Comparison of ENCODE assay signal across 19 cellular contexts in the genomic region with DNA sequence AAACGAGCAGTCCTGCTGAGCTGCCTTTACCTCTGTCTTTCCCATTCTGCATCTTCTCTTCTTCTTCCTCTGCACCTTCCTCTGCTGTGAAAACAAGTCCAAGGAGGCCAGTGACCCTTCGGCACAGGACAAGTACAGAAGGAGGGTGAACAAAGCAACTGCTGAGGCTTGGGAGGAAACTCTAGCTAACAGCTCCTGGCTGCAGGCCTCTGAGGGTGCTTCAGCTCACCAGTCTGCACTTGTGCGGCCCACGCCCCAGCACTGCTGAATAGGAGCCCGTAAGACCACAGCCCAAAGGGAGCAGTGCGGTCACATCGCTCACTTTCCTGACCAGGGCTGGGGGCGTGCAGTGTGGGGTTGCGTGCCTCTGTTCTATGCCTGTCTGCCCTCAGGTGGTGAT.
"Had no signal": no experiment of that assay in that cellular context is flagged by ENCODE, and none has a peak within 500 bp of the region (broad histone marks: within the 10 kb centered on the region; RNA-seq: fewer than 3 reads in every experiment).

No MANE protein-coding gene starts in this region.

- H3K27ac Mint-ChIP-seq: activated naive CD8-positive, alpha-beta T cell treated with anti-CD3 and anti-CD28 coated beads for 36 hours; activated T-cell treated with anti-CD3 and anti-CD28 coated beads, Interleukin-2, amount 50 U/mL, for 24 hours; activated T-helper 2 cell treated with anti-CD3 and anti-CD28 coated beads, Interferon-gamma antibody, Interleukin-2, Interleukin-4, amounts not matched to agents 10 μg/mL and 5 μg/mL and 100 μg/mL, durations not matched to agents 14 hours and 24 hours and 36 hours; natural killer cell treated with Interleukin-12 subunit alpha and Interleukin-12 subunit beta and Interleukin-15 and Interleukin-18, amount 100 ng/mL, for 72 hours; stimulated activated naive CD8-positive, alpha-beta T cell treated with anti-CD3 and anti-CD28 coated beads, Interleukin-15, Interleukin-2, amounts not matched to agents 100 ng/mL and 50 ng/mL, for 24 hours had no signal

- H3K9me3 ChIP-seq: colonic mucosa, esophagus squamous epithelium, gastrocnemius medialis, pancreas, tibial artery had no signal

- ATAC-seq: gastrocnemius medialis; natural killer cell treated with Interleukin-12 subunit alpha and Interleukin-12 subunit beta and Interleukin-15 and Interleukin-18, amount 100 ng/mL, for 72 hours; pancreas; right cardiac atrium had no signal

- H3K9me3 Mint-ChIP-seq: activated T-cell treated with anti-CD3 and anti-CD28 coated beads, Interleukin-2, amount 50 U/mL, for 24 hours; activated T-helper 2 cell treated with anti-CD3 and anti-CD28 coated beads, Interferon-gamma antibody, Interleukin-2, Interleukin-4, amounts not matched to agents 10 μg/mL and 5 μg/mL and 100 μg/mL, durations not matched to agents 14 hours and 24 hours and 36 hours; central memory CD8-positive, alpha-beta T cell; natural killer cell treated with Interleukin-12 subunit alpha and Interleukin-12 subunit beta and Interleukin-15 and Interleukin-18, amount 100 ng/mL, for 72 hours; stimulated activated naive CD8-positive, alpha-beta T cell treated with anti-CD3 and anti-CD28 coated beads, Interleukin-15, Interleukin-2, amounts not matched to agents 100 ng/mL and 50 ng/mL, for 24 hours had no signal

- H3K27me3 ChIP-seq: colonic mucosa, dorsolateral prefrontal cortex, esophagus squamous epithelium, gastrocnemius medialis, pancreas, tibial artery had no signal

- H3K4me3 ChIP-seq: colonic mucosa, dorsolateral prefrontal cortex, esophagus squamous epithelium, gastrocnemius medialis, pancreas, tibial artery had no signal

- H3K27ac ChIP-seq: colonic mucosa, dorsolateral prefrontal cortex, esophagus squamous epithelium, gastrocnemius medialis, pancreas, tibial artery had no signal

- H3K4me1 ChIP-seq: colonic mucosa, pancreas, tibial artery had no signal

- H3K27me3 Mint-ChIP-seq: activated naive CD8-positive, alpha-beta T cell treated with anti-CD3 and anti-CD28 coated beads for 36 hours; activated T-cell treated with anti-CD3 and anti-CD28 coated beads, Interleukin-2, amount 50 U/mL, for 24 hours; central memory CD8-positive, alpha-beta T cell; stimulated activated naive CD8-positive, alpha-beta T cell treated with anti-CD3 and anti-CD28 coated beads, Interleukin-15, Interleukin-2, amounts not matched to agents 100 ng/mL and 50 ng/mL, for 24 hours had no signal

- DNase-seq: activated CD4-positive, alpha-beta T cell treated with anti-CD3 and anti-CD28 coated beads, Interleukin-2, amount 50 U/mL, for 4 hours; activated naive CD4-positive, alpha-beta T cell treated with Interleukin-2 at 50 U/mL for 16 hours; activated naive CD8-positive, alpha-beta T cell treated with anti-CD3 and anti-CD28 coated beads for 36 hours; activated T-cell treated with anti-CD3 and anti-CD28 coated beads, Interleukin-2, amount 50 U/mL, for 24 hours; colonic mucosa; esophagus squamous epithelium; gastrocnemius medialis; hippocampal formation; pancreas; right cardiac atrium; stimulated activated CD4-positive, alpha-beta T cell treated with anti-CD3 and anti-CD28 coated beads, Interleukin-12 subunit alpha, Interleukin-12 subunit beta, amount 100 ng/mL, for 4 hours; stimulated activated CD4-positive, alpha-beta T cell treated with anti-CD3 and anti-CD28 coated beads, Interleukin-4, amount 100 ng/mL, for 4 hours; substantia nigra had no signal

- H3K36me3 ChIP-seq: colonic mucosa, gastrocnemius medialis, pancreas had no signal

- H3K4me3 Mint-ChIP-seq: activated naive CD8-positive, alpha-beta T cell treated with anti-CD3 and anti-CD28 coated beads for 36 hours; activated T-cell treated with anti-CD3 and anti-CD28 coated beads, Interleukin-2, amount 50 U/mL, for 24 hours; central memory CD8-positive, alpha-beta T cell; natural killer cell treated with Interleukin-12 subunit alpha and Interleukin-12 subunit beta and Interleukin-15 and Interleukin-18, amount 100 ng/mL, for 72 hours; stimulated activated naive CD8-positive, alpha-beta T cell treated with anti-CD3 and anti-CD28 coated beads, Interleukin-15, Interleukin-2, amounts not matched to agents 100 ng/mL and 50 ng/mL, for 24 hours had no signal
